Comparison of ENCODE assay signal across 8 cellular contexts in genomic region chr12:11762723-11763326, GRCh38.
DNase-seq lines count a peak whose midpoint lies in the region; ATAC-seq and TF ChIP-seq lines count a peak whose summit lies in the region.

No MANE protein-coding gene starts in this region.

- H3K9me3 Mint-ChIP-seq in stimulated activated naive CD8-positive, alpha-beta T cell treated with anti-CD3 and anti-CD28 coated beads, Interleukin-15, amount 100 ng/mL, for 72 hours: no peaks in the 10 kb centered on the region
- no peaks in the 10 kb centered on the region for H3K9me3 Mint-ChIP-seq in IgD-negative memory B cell

- WGBS in gastroesophageal sphincter (ENCODE audit: low coverage in 1 of 2), 2 donors: 53 to 75% methylated on average over 8 of the region's 9 CpGs

- ATAC-seq in stimulated activated naive CD8-positive, alpha-beta T cell treated with anti-CD3 and anti-CD28 coated beads, Interleukin-15, Interleukin-2, amounts not matched to agents 100 U/mL and 50 U/mL, for 24 hours: peak; percentile 30
- no peak for ATAC-seq in stimulated activated naive CD8-positive, alpha-beta T cell treated with anti-CD3 and anti-CD28 coated beads, Interleukin-15, amount 100 ng/mL, for 72 hours
- ATAC-seq in gastroesophageal sphincter (no peak), GM18873 (IDR thresholded peaks at IDR 0.05; ENCODE audit: low FRiP score, unreplicated experiment) (no peak)

- H3K36me3 Mint-ChIP-seq in IgD-negative memory B cell: no peaks in the 10 kb centered on the region

- peaks cover 92% of the 10 kb centered on the region for H3K4me1 Mint-ChIP-seq in stimulated activated naive CD8-positive, alpha-beta T cell treated with anti-CD3 and anti-CD28 coated beads, Interleukin-15, amount 100 ng/mL, for 72 hours
- H3K4me1 Mint-ChIP-seq in IgD-negative memory B cell: peaks cover 69 to 86% (median 76%) of the 10 kb centered on the region in 3 donors

- no peak for DNase-seq in stimulated activated naive CD8-positive, alpha-beta T cell treated with anti-CD3 and anti-CD28 coated beads, Interleukin-15, Interleukin-2, amounts not matched to agents 100 U/mL and 50 U/mL, for 24 hours
- DNase-seq in stimulated activated naive CD8-positive, alpha-beta T cell treated with anti-CD3 and anti-CD28 coated beads, Interleukin-15, amount 100 ng/mL, for 72 hours: no peak
- no peak for DNase-seq in MG63
- DNase-seq in OCI-M1 (lab: John Stamatoyannopoulos, UW): no peak
- DNase-seq in mucosa of gallbladder (ENCODE audit: low spot score): no peak

- H3K9me3 ChIP-seq in gastroesophageal sphincter (no peaks in the 10 kb centered on the region), MG63 (no peaks in the 10 kb centered on the region)

- H3K27ac Mint-ChIP-seq in stimulated activated naive CD8-positive, alpha-beta T cell treated with anti-CD3 and anti-CD28 coated beads, Interleukin-15, amount 100 ng/mL, for 72 hours: peak overlapping the region in 1 of 2 donors; percentile 38
- H3K27ac Mint-ChIP-seq in IgD-negative memory B cell: peak overlapping the region; percentile 83 to 98 (median 96)

- peak overlapping the region; percentile 85 to 100 (median 94) for H3K27ac ChIP-seq in gastroesophageal sphincter

- TF ChIP-seq CTCF in gastroesophageal sphincter (IDR thresholded peaks at IDR 0.05): no peak

- no peak for TF ChIP-seq POLR2A in gastroesophageal sphincter (IDR thresholded peaks at IDR 0.05)

- no peak overlapping the region for H3K4me3 ChIP-seq in gastroesophageal sphincter
- no peak overlapping the region for H3K4me3 ChIP-seq in MG63

- TF ChIP-seq EP300 in gastroesophageal sphincter (IDR thresholded peaks at IDR 0.05): no peak

- H3K4me3 Mint-ChIP-seq in stimulated activated naive CD8-positive, alpha-beta T cell treated with anti-CD3 and anti-CD28 coated beads, Interleukin-15, amount 100 ng/mL, for 72 hours: peak overlapping the region in 1 of 2 donors; percentile 51
- H3K4me3 Mint-ChIP-seq in IgD-negative memory B cell: peak overlapping the region; percentile 3 to 72 (median 39)

- H3K4me1 ChIP-seq in gastroesophageal sphincter: peaks cover 57 to 96% (median 62%) of the 10 kb centered on the region in 3 donors

- H3K36me3 ChIP-seq in gastroesophageal sphincter: no peaks in the 10 kb centered on the region
- H3K36me3 ChIP-seq in MG63: no peaks in the 10 kb centered on the region

- H3K27me3 ChIP-seq in gastroesophageal sphincter: no peaks in the 10 kb centered on the region
- H3K27me3 ChIP-seq in MG63: no peaks in the 10 kb centered on the region

- no peaks in the 10 kb centered on the region for H3K27me3 Mint-ChIP-seq in stimulated activated naive CD8-positive, alpha-beta T cell treated with anti-CD3 and anti-CD28 coated beads, Interleukin-15, amount 100 ng/mL, for 72 hours
- no peaks in the 10 kb centered on the region for H3K27me3 Mint-ChIP-seq in IgD-negative memory B cell
